ENCODE assay signal across 8 cellular contexts in genomic region chr22:44702479-44703219, GRCh38. TPM values are rescaled to one million over a fixed set of nuclear protein-coding genes. Genes with fewer than 3 reads are reported as not detected.
DNase-seq lines count a peak whose midpoint lies in the region; ATAC-seq and TF ChIP-seq lines count a peak whose summit lies in the region.

No MANE protein-coding gene starts in this region.

- ATAC-seq in HG03066 (IDR thresholded peaks at IDR 0.05; ENCODE audit: low read depth, unreplicated experiment): peak; percentile 33

- H3K9me3 ChIP-seq in WERI-Rb-1 (ENCODE audit: severe bottlenecking): no peaks in the 10 kb centered on the region
- peaks cover 4% of the 10 kb centered on the region for H3K9me3 ChIP-seq in neuron (ENCODE audit: low read length)

- peak; percentile 59 to 80 for DNase-seq in NCI-H524 (lab: John Stamatoyannopoulos, UW)
- no peak for DNase-seq in NCI-H524 treated with DMSO at 0.1 percent for 48 hours (lab: John Stamatoyannopoulos, UW)
- DNase-seq in WERI-Rb-1: peak; percentile 62
- no peak for DNase-seq in epithelial cell of proximal tubule (ENCODE audit: low read depth)
- no peak for DNase-seq in inferior parietal cortex (ENCODE audit: extremely low spot score)
- DNase-seq in MV-4-11 (lab: John Stamatoyannopoulos, UW): no peak

- peak overlapping the region; percentile 62 for H2AFZ ChIP-seq in neuron (ENCODE audit: low read depth, low read length)

- no peaks in the 10 kb centered on the region for H3K36me3 ChIP-seq in WERI-Rb-1
- H3K36me3 ChIP-seq in neuron (ENCODE audit: insufficient read depth, low read length): no peaks in the 10 kb centered on the region

- TF ChIP-seq CTCF in WERI-Rb-1 (IDR thresholded peaks at IDR 0.05; ENCODE audit: low read depth, low read length): no peak
- TF ChIP-seq CTCF in epithelial cell of proximal tubule (conservative IDR thresholded peaks at IDR 0.05; ENCODE audit: low read depth, low read length): no peak

- H3K4me3 ChIP-seq in WERI-Rb-1 (ENCODE audit: low read depth, low read length) (peak overlapping the region; percentile 56), epithelial cell of proximal tubule (ENCODE audit: low read depth, low read length) (peak overlapping the region; percentile 71), neuron (ENCODE audit: low read length) (peak overlapping the region; percentile 40)

- H3K27ac ChIP-seq in WERI-Rb-1: no peak overlapping the region

- peaks cover 33% of the 10 kb centered on the region for H3K4me1 ChIP-seq in neuron (ENCODE audit: insufficient read depth, low read length)

- H3K27me3 ChIP-seq in WERI-Rb-1 (ENCODE audit: insufficient read depth, low read depth, severe bottlenecking) (peaks cover 3% of the 10 kb centered on the region), neuron (ENCODE audit: insufficient read depth, low read length) (peaks cover 34% of the 10 kb centered on the region)

RNA-seq across cellular contexts. Expression of gene PRR5, which starts 0.6 kb away (rescaled TPM):
- total RNA-seq in epithelial cell of proximal tubule: 9.1 and 12.9 TPM in 2 replicates

RNA-seq across cellular contexts. Expression of gene ARHGAP8, which starts 49.7 kb away (rescaled TPM):
- 18.9 and 38.1 TPM in 2 replicates for total RNA-seq in epithelial cell of proximal tubule

Comparison
In these comparisons a context has a peak if more than half of its experiments do, and no peak if none do; other contexts are left out.
1. DNase-seq: peak in NCI-H524 (2 of 2) and WERI-Rb-1 (single experiment); none in NCI-H524 treated with DMSO at 0.1 percent for 48 hours (single experiment), epithelial cell of proximal tubule (single experiment), inferior parietal cortex (single experiment) and MV-4-11 (single experiment).
2. Peak in every context shown above with its lines, with median percentiles within 50 percentile points of each other: H3K4me3 ChIP-seq.